Comparison of ENCODE assay signal across 8 cellular contexts in the genomic region with DNA sequence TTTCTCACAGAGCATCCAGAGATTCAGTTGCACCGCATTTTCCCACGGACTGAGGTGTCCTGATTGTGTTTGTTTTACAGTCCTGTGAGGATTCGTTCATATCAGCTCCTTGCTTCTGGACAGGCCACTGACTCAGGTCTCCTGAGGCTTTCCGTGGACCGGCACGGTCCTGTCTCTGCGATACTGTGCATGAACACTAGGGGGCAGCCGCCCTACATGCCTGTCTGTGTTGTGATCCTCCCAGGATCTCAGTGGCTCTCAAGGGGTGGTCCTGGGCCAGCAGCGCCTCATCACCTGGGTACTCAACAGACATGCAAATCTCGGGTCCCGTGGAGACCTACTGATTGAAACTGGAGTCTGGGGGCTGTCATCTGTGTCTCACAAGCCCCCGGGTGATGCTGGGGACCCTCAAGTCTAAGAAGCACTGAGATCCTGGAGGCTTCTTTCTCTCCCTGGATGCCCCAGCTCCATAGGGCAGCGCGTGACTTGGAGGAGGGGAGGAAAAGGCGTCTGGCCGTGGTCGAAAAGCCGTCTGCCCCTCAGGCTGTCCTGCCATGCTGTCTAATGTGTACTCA.
DNase-seq lines count a peak whose midpoint lies in the region; ATAC-seq and TF ChIP-seq lines count a peak whose summit lies in the region.

No MANE protein-coding gene starts in this region.

- no peak overlapping the region for H3K4me3 ChIP-seq in GM12875 (ENCODE audit: low read depth, low read length)

- H3K27ac ChIP-seq in caudate nucleus (ENCODE audit: low read depth, low read length), result no peak overlapping the region

- peak; percentile 15 for DNase-seq in NCI-H2196 treated with DMSO at 0.1 percent for 48 hours (lab: John Stamatoyannopoulos, UW; ENCODE audit: unreplicated experiment)
- DNase-seq in activated CD4-positive, CD25-positive, alpha-beta regulatory T cell treated with anti-CD3 and anti-CD28 coated beads, Interleukin-2, amount 50 U/mL, for 72 hours, result peak; percentile 91
- DNase-seq in caudate nucleus (lab: John Stamatoyannopoulos, UW), result peak in 58 of 61 donors; percentile 7 to 84 (median 48)
- peak; percentile 85 for DNase-seq in kidney glomerular epithelial cell (lab: John Stamatoyannopoulos, UW)
- peak; percentile 82 to 85 for DNase-seq in stimulated activated CD4-positive, alpha-beta T cell treated with anti-CD3 and anti-CD28 coated beads, Interleukin-1b, Interleukin-23, amount 100 ng/mL, for 4 hours (ENCODE audit: low read depth in 2 of 2)
- no peak for DNase-seq in cortex of kidney (lab: John Stamatoyannopoulos, UW)

- peak; percentile 69 for ATAC-seq in HG02798 (IDR thresholded peaks at IDR 0.05; ENCODE audit: poor library complexity, unreplicated experiment)

- peak; percentile 100 for TF ChIP-seq CTCF in GM12875 (IDR thresholded peaks at IDR 0.05; ENCODE audit: borderline replicate concordance, insufficient read depth, low read depth, low read length)
